ENCODE assay signal across 33 cellular contexts in genomic region chr1:48056365-48056764, GRCh38. TPM values are rescaled to one million over a fixed set of nuclear protein-coding genes. Genes with fewer than 3 reads are reported as not detected.
"Had no signal": no experiment of that assay in that cellular context is flagged by ENCODE, and none has a peak within 500 bp of the region (broad histone marks: within the 10 kb centered on the region; RNA-seq: fewer than 3 reads in every experiment).

No MANE protein-coding gene starts in this region.

- H3K9me3 ChIP-seq: esophagus muscularis mucosa, heart right ventricle, left lung, mucosa of descending colon, prostate gland, right atrium auricular region, suprapubic skin, transverse colon, vagina had no signal

- FAIRE-seq: endothelial cell of umbilical vein had no signal

- H3K36me3 ChIP-seq: esophagus muscularis mucosa, heart right ventricle, left lung, neural progenitor cell, prostate gland, right atrium auricular region, suprapubic skin, transverse colon, vagina had no signal

- H3K27ac Mint-ChIP-seq: immature natural killer cell; mesothelial cell of epicardium; natural killer cell treated with Interleukin-12 subunit alpha and Interleukin-12 subunit beta and Interleukin-15 and Interleukin-18, amount 100 ng/mL, for 72 hours; neural progenitor cell had no signal

- H3K27ac ChIP-seq: coronary artery, esophagus muscularis mucosa, heart right ventricle, left lung, neural progenitor cell, prostate gland, right atrium auricular region, suprapubic skin, transverse colon, vagina had no signal

- ATAC-seq: heart right ventricle; left lung; natural killer cell treated with Interleukin-12 subunit alpha and Interleukin-12 subunit beta and Interleukin-15 and Interleukin-18, amount 100 ng/mL, for 72 hours; sciatic nerve; stimulated activated naive CD8-positive, alpha-beta T cell treated with anti-CD3 and anti-CD28 coated beads, Interleukin-15, amount 100 ng/mL, for 72 hours had no signal

- H3K4me3 Mint-ChIP-seq: immature natural killer cell; mesothelial cell of epicardium; natural killer cell treated with Interleukin-12 subunit alpha and Interleukin-12 subunit beta and Interleukin-15 and Interleukin-18, amount 100 ng/mL, for 72 hours; neural progenitor cell; stimulated activated naive CD8-positive, alpha-beta T cell treated with anti-CD3 and anti-CD28 coated beads, Interleukin-15, amount 100 ng/mL, for 72 hours had no signal

- H3K9me3 Mint-ChIP-seq: immature natural killer cell; mesothelial cell of epicardium; natural killer cell treated with Interleukin-12 subunit alpha and Interleukin-12 subunit beta and Interleukin-15 and Interleukin-18, amount 100 ng/mL, for 72 hours; neural progenitor cell; stimulated activated naive CD8-positive, alpha-beta T cell treated with anti-CD3 and anti-CD28 coated beads, Interleukin-15, amount 100 ng/mL, for 72 hours had no signal

- H3K4me1 ChIP-seq: neural progenitor cell, prostate gland had no signal

- H3K27me3 ChIP-seq: esophagus muscularis mucosa, right atrium auricular region, suprapubic skin, transverse colon, vagina had no signal

- H3K4me3 ChIP-seq: coronary artery, esophagus muscularis mucosa, heart right ventricle, left lung, mucosa of descending colon, neural progenitor cell, prostate gland, right atrium auricular region, smooth muscle cell, suprapubic skin, transverse colon, vagina had no signal

- DNase-seq: dermis blood vessel endothelial cell; effector memory CD4-positive, alpha-beta T cell; foreskin melanocyte; glutamatergic neuron; heart right ventricle; hypothalamus; immature natural killer cell; islet precursor cell; left lung; mesenchymal stem cell; naive B cell; stimulated activated CD4-positive, alpha-beta T cell treated with anti-CD3 and anti-CD28 coated beads, Interleukin-12 subunit alpha, Interleukin-12 subunit beta, amount 100 ng/mL, for 4 hours; stimulated activated CD4-positive, alpha-beta T cell treated with anti-CD3 and anti-CD28 coated beads, Interleukin-1b, Interleukin-23, amount 100 ng/mL, for 48 hours; stimulated activated CD4-positive, alpha-beta T cell treated with anti-CD3 and anti-CD28 coated beads, Interleukin-4, amount 100 ng/mL, for 1 hour; stimulated activated CD8-positive, alpha-beta memory T cell treated with anti-CD3 and anti-CD28 coated beads, Interleukin-4, amount 100 ng/mL, for 48 hours; stimulated activated naive CD4-positive, alpha-beta T cell; stimulated activated naive CD8-positive, alpha-beta T cell treated with anti-CD3 and anti-CD28 coated beads, Interleukin-15, amount 100 ng/mL, for 72 hours; transverse colon had no signal

- H3K9ac ChIP-seq: neural progenitor cell had no signal

- H3K4me1 Mint-ChIP-seq: immature natural killer cell; naive B cell; stimulated activated naive CD8-positive, alpha-beta T cell treated with anti-CD3 and anti-CD28 coated beads, Interleukin-15, amount 100 ng/mL, for 72 hours had no signal

- H2AFZ ChIP-seq: neural progenitor cell had no signal

- H3K36me3 Mint-ChIP-seq: immature natural killer cell; mesothelial cell of epicardium; naive B cell; natural killer cell treated with Interleukin-12 subunit alpha and Interleukin-12 subunit beta and Interleukin-15 and Interleukin-18, amount 100 ng/mL, for 72 hours; neural progenitor cell had no signal

- H3K4me2 ChIP-seq: neural progenitor cell, smooth muscle cell had no signal

RNA-seq across cellular contexts. Expression of gene TRABD2B, which starts 59.2 kb away (rescaled TPM):
- total RNA-seq: dermis blood vessel endothelial cell; endothelial cell of umbilical vein; lung microvascular endothelial cell; natural killer cell treated with Interleukin-12 subunit alpha and Interleukin-12 subunit beta and Interleukin-15 and Interleukin-18, amount 100 ng/mL, for 72 hours; osteocyte had no signal
